In genomic region chr16:70553175-70553574, GRCh38 we compare ENCODE assay signal across 12 cellular contexts. TPM values are rescaled to one million over a fixed set of nuclear protein-coding genes. Genes with fewer than 3 reads are reported as not detected.
DNase-seq lines count a peak whose midpoint lies in the region; ATAC-seq and TF ChIP-seq lines count a peak whose summit lies in the region.
"Had no signal": no experiment of that assay in that cellular context is flagged by ENCODE, and none has a peak within 500 bp of the region (broad histone marks: within the 10 kb centered on the region; RNA-seq: fewer than 3 reads in every experiment).

No MANE protein-coding gene starts in this region.

- no peak overlapping the region for H2AK5ac ChIP-seq in mesenchymal stem cell (ENCODE audit: low read length, severe bottlenecking)

- WGBS in mesenchymal stem cell, result 7% methylated on average over 2 of the region's 2 CpGs

- H3K4ac ChIP-seq in mesenchymal stem cell (ENCODE audit: low read depth in 1 of 2, low read length in 2 of 2), result no peak overlapping the region

- no peaks in the 10 kb centered on the region for H3K27me3 ChIP-seq in CD4-positive, alpha-beta T cell (ENCODE audit: control insufficient read depth, insufficient read depth, low read length)
- no peaks in the 10 kb centered on the region for H3K27me3 ChIP-seq in breast epithelium
- H3K27me3 ChIP-seq in mesenchymal stem cell (ENCODE audit: control insufficient read depth in 1 of 2, insufficient read depth in 1 of 2, low read length in 2 of 2), result no peaks in the 10 kb centered on the region

- no peak for TF ChIP-seq POLR2A in breast epithelium (IDR thresholded peaks at IDR 0.05)

- H3K4me2 ChIP-seq in mesenchymal stem cell (ENCODE audit: low read length, poor library complexity, severe bottlenecking), result no peak overlapping the region

- H3K36me3 ChIP-seq in HEK293 (ENCODE audit: control insufficient read depth in 2 of 2, insufficient read depth in 1 of 2, low read length in 2 of 2) (peaks cover 63 to 99% of the 10 kb centered on the region in 2 experiments), breast epithelium (peaks cover 25% of the 10 kb centered on the region), mesenchymal stem cell (ENCODE audit: control insufficient read depth in 1 of 2, insufficient read depth in 2 of 2, low read depth in 1 of 2, low read length in 2 of 2) (peaks cover 26 to 90% of the 10 kb centered on the region in 2 experiments)

- H3K27ac Mint-ChIP-seq in CD4-positive, alpha-beta T cell, result peak overlapping the region; percentile 56
- no peak overlapping the region for H3K27ac Mint-ChIP-seq in T-helper 2 cell treated with Interferon-gamma antibody and Interleukin-4, amounts not matched to agents 5 μg/mL and 100 μg/mL, for 36 hours
- H3K27ac Mint-ChIP-seq in nephron progenitor cell, result no peak overlapping the region

- DNase-seq in CD4-positive, alpha-beta T cell, result no peak
- DNase-seq in breast epithelium (ENCODE audit: low spot score in 2 of 2) (no peak), mesenchymal stem cell (peak; percentile 90), NCI-H1417 (lab: John Stamatoyannopoulos, UW) (no peak), nephron progenitor cell (no peak)
- DNase-seq in T-helper 2 cell treated with Interferon-gamma antibody and Interleukin-4, amounts not matched to agents 5 μg/mL and 100 μg/mL, for 36 hours (ENCODE audit: low spot score), result no peak
- DNase-seq: CD8-positive, alpha-beta memory T cell; erythroblast; NCI-H1930; WERI-Rb-1 had no signal

- no peak for TF ChIP-seq CTCF in CD4-positive, alpha-beta T cell (IDR thresholded peaks at IDR 0.05)
- TF ChIP-seq CTCF in HEK293 (tag by site-specific recombination; IDR thresholded peaks at IDR 0.05), result no peak
- no peak for TF ChIP-seq CTCF in breast epithelium (IDR thresholded peaks at IDR 0.05)
- TF ChIP-seq CTCF in nephron progenitor cell (IDR thresholded peaks at IDR 0.05), result no peak

- no peak overlapping the region for H2BK120ac ChIP-seq in mesenchymal stem cell (ENCODE audit: low read depth, low read length)

- POLR2A ChIA-PET in CD4-positive, alpha-beta T cell (lab: Charles Lee), result interaction anchor here (0.7 to 1.1 kb wide), 2 partner anchors 12 to 305 kb away, joined by 4 to 5 read pairs; no protein-coding TSS in a partner anchor
- POLR2A ChIA-PET in HEK293 (lab: Yijun Ruan, JAX), result interaction anchor here (0.6 kb wide), 1 partner anchor 30 kb away, joined by 5 read pairs; no protein-coding TSS in a partner anchor

- ATAC-seq in CD4-positive, alpha-beta T cell (ENCODE audit: poor library complexity), result no peak
- ATAC-seq in HG02798 (IDR thresholded peaks at IDR 0.05; ENCODE audit: poor library complexity, unreplicated experiment), result no peak

- H3K18ac ChIP-seq in mesenchymal stem cell (ENCODE audit: low read depth in 1 of 2, low read length in 2 of 2), result peak overlapping the region in 1 of 2 experiments; percentile 92

- H3K14ac ChIP-seq in mesenchymal stem cell (ENCODE audit: low read length in 2 of 2), result peak overlapping the region in 1 of 2 experiments; percentile 82

- no peak overlapping the region for H3K4me3 ChIP-seq in HEK293 (ENCODE audit: low read depth, low read length)
- no peak overlapping the region for H3K4me3 ChIP-seq in breast epithelium
- H3K4me3 ChIP-seq in mesenchymal stem cell (ENCODE audit: insufficient read depth in 1 of 2, low read depth in 1 of 2, low read length in 2 of 2), result no peak overlapping the region

- H3K4me1 Mint-ChIP-seq in CD4-positive, alpha-beta T cell (ENCODE audit: low read depth), result peaks cover 36% of the 10 kb centered on the region
- H3K4me1 Mint-ChIP-seq in T-helper 2 cell treated with Interferon-gamma antibody and Interleukin-4, amounts not matched to agents 5 μg/mL and 100 μg/mL, for 36 hours (ENCODE audit: low read depth), result no peaks in the 10 kb centered on the region
- H3K4me1 Mint-ChIP-seq in nephron progenitor cell, result no peaks in the 10 kb centered on the region

- H3K36me3 Mint-ChIP-seq in CD4-positive, alpha-beta T cell (ENCODE audit: low read depth), result peaks cover 97% of the 10 kb centered on the region
- H3K36me3 Mint-ChIP-seq in T-helper 2 cell treated with Interferon-gamma antibody and Interleukin-4, amounts not matched to agents 5 μg/mL and 100 μg/mL, for 36 hours (ENCODE audit: low read depth), result peaks cover 69% of the 10 kb centered on the region
- H3K36me3 Mint-ChIP-seq in nephron progenitor cell (ENCODE audit: low read depth), result peaks cover 72% of the 10 kb centered on the region

- intact Hi-C loops in CD4-positive, alpha-beta T cell (cut with DNase I, micrococcal nuclease), result loop anchor here in 1 of 2 experiments (10.0 kb wide), 1 partner anchor 222 kb away; no protein-coding TSS in a partner anchor
- intact Hi-C loops in breast epithelium (cut with DNase I; ENCODE audit: low total_unique reads), result no loop called here

- H2AFZ ChIP-seq in mesenchymal stem cell (ENCODE audit: low read depth, low read length), result no peak overlapping the region

- H3K27me3 Mint-ChIP-seq in CD4-positive, alpha-beta T cell, result no peaks in the 10 kb centered on the region
- H3K27me3 Mint-ChIP-seq in T-helper 2 cell treated with Interferon-gamma antibody and Interleukin-4, amounts not matched to agents 5 μg/mL and 100 μg/mL, for 36 hours (ENCODE audit: low read depth), result no peaks in the 10 kb centered on the region
- no peaks in the 10 kb centered on the region for H3K27me3 Mint-ChIP-seq in nephron progenitor cell (ENCODE audit: low read depth, poor library complexity)
- H3K27me3 Mint-ChIP-seq: CD8-positive, alpha-beta memory T cell had no signal

- H3K4me3 Mint-ChIP-seq in CD4-positive, alpha-beta T cell, result no peak overlapping the region
- H3K4me3 Mint-ChIP-seq in T-helper 2 cell treated with Interferon-gamma antibody and Interleukin-4, amounts not matched to agents 5 μg/mL and 100 μg/mL, for 36 hours, result no peak overlapping the region
- no peak overlapping the region for H3K4me3 Mint-ChIP-seq in nephron progenitor cell
- H3K4me3 Mint-ChIP-seq: CD8-positive, alpha-beta memory T cell had no signal

- no peak overlapping the region for H2BK12ac ChIP-seq in mesenchymal stem cell (ENCODE audit: low read length in 2 of 2)

- H3K23ac ChIP-seq in mesenchymal stem cell (ENCODE audit: low read length in 2 of 2), result no peak overlapping the region

- no peaks in the 10 kb centered on the region for H3K9me3 ChIP-seq in CD4-positive, alpha-beta T cell (ENCODE audit: control insufficient read depth, low read length)
- no peaks in the 10 kb centered on the region for H3K9me3 ChIP-seq in HEK293 (ENCODE audit: control insufficient read depth, insufficient read depth, low read depth, low read length)
- H3K9me3 ChIP-seq in breast epithelium, result no peaks in the 10 kb centered on the region
- no peaks in the 10 kb centered on the region for H3K9me3 ChIP-seq in mesenchymal stem cell (ENCODE audit: control insufficient read depth, low read length)

- peak overlapping the region; percentile 48 for H4K91ac ChIP-seq in mesenchymal stem cell (ENCODE audit: low read length)

- peaks cover 12% of the 10 kb centered on the region for H3K79me1 ChIP-seq in mesenchymal stem cell (replicated peaks; ENCODE audit: low read length, poor library complexity, severe bottlenecking)

- CTCF ChIA-PET in CD4-positive, alpha-beta T cell (lab: Charles Lee), result no interaction called here
- CTCF ChIA-PET in HEK293 (lab: Yijun Ruan, JAX), result interaction anchor here (0.6 to 1.0 kb wide), 2 partner anchors 23 to 99 kb away, joined by 3 to 6 read pairs; no protein-coding TSS in a partner anchor

- peak overlapping the region; percentile 75 for H3K9ac ChIP-seq in mesenchymal stem cell (ENCODE audit: low read length)

- H2BK5ac ChIP-seq in mesenchymal stem cell (ENCODE audit: low read depth, low read length, poor library complexity, severe bottlenecking), result no peak overlapping the region

- no peak overlapping the region for H3K27ac ChIP-seq in CD4-positive, alpha-beta T cell (ENCODE audit: low read depth, low read length)
- H3K27ac ChIP-seq in HEK293 (ENCODE audit: extremely low read depth, low read depth, low read length), result no peak overlapping the region
- peak overlapping the region; percentile 59 to 80 for H3K27ac ChIP-seq in breast epithelium
- no peak overlapping the region for H3K27ac ChIP-seq in mesenchymal stem cell (ENCODE audit: low read length, poor library complexity, severe bottlenecking)
- H3K27ac ChIP-seq: WERI-Rb-1 had no signal

- no peaks in the 10 kb centered on the region for H3K9me3 Mint-ChIP-seq in CD4-positive, alpha-beta T cell
- no peaks in the 10 kb centered on the region for H3K9me3 Mint-ChIP-seq in T-helper 2 cell treated with Interferon-gamma antibody and Interleukin-4, amounts not matched to agents 5 μg/mL and 100 μg/mL, for 36 hours
- no peaks in the 10 kb centered on the region for H3K9me3 Mint-ChIP-seq in nephron progenitor cell
- H3K9me3 Mint-ChIP-seq: CD8-positive, alpha-beta memory T cell had no signal

- no peak overlapping the region for H2BK15ac ChIP-seq in mesenchymal stem cell (ENCODE audit: low read depth, poor library complexity, severe bottlenecking)

- H3K4me1 ChIP-seq in HEK293 (ENCODE audit: control insufficient read depth, insufficient read depth, low read length) (no peaks in the 10 kb centered on the region), breast epithelium (no peaks in the 10 kb centered on the region), mesenchymal stem cell (ENCODE audit: control insufficient read depth, insufficient read depth, low read depth, low read length) (peaks cover 5% of the 10 kb centered on the region)

- no peak overlapping the region for H4K8ac ChIP-seq in mesenchymal stem cell (ENCODE audit: low read length)

RNA-seq across cellular contexts. Expression of gene SF3B3, which starts 29.6 kb away (rescaled TPM):
- 100 to 1,000 TPM; 130 to 140 TPM for total RNA-seq in CD4-positive, alpha-beta T cell
- 100 to 1,000 TPM in 2 of 3 donors, 10 to 100 TPM in 1; 80.2 to 147 (median 133) TPM for total RNA-seq in breast epithelium
- polyA plus RNA-seq in mesenchymal stem cell (2013, experiment 1 of 2), result 72.0 TPM
- polyA plus RNA-seq in mesenchymal stem cell (2013, experiment 2 of 2), result 74.7 TPM

RNA-seq across cellular contexts. Expression of gene COG4, which starts 29.8 kb away (rescaled TPM):
- total RNA-seq in CD4-positive, alpha-beta T cell, result 10 to 100 TPM; 15.9 to 19.3 TPM
- total RNA-seq in breast epithelium, result 10 to 100 TPM; 36.4 to 46.1 (median 41.3) TPM
- 31.1 TPM for polyA plus RNA-seq in mesenchymal stem cell (2013, experiment 1 of 2)
- polyA plus RNA-seq in mesenchymal stem cell (2013, experiment 2 of 2), result 32.7 TPM

Comparison
In these comparisons a context has a peak if more than half of its experiments do, and no peak if none do; other contexts are left out.
1. H3K27ac ChIP-seq: peak in breast epithelium (2 of 2); none in CD4-positive, alpha-beta T cell (single experiment), HEK293 (single experiment) and mesenchymal stem cell (single experiment).